ENCODE assay signal across 25 cellular contexts in the genomic region with DNA sequence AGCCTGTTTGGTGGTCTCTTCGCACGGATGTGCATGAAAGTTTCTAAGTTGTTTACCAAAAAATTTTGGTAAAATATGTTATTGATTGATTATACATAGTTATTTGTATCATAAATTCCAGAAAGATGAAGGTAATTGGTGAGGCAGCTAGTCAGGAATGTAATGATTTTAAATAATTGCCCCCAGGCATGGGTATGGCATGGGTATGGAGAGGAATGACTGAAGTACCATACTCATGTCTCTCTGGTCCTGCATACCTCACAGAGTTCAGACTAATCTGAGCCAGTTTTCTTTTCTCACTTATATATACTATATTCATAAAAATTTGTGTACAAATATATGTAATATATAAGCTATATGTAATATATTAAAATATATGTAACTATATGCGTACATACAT.
"Had no signal": no experiment of that assay in that cellular context is flagged by ENCODE, and none has a peak within 500 bp of the region (broad histone marks: within the 10 kb centered on the region; RNA-seq: fewer than 3 reads in every experiment).

No MANE protein-coding gene starts in this region.

- H3K27ac ChIP-seq: breast epithelium, SJSA1 had no signal

- H3K9me3 Mint-ChIP-seq: activated T-cell treated with anti-CD3 and anti-CD28 coated beads, Interleukin-2, amount 50 U/mL, for 24 hours had no signal

- H3K4me3 ChIP-seq: breast epithelium, SJSA1 had no signal

- DNase-seq: activated CD4-positive, alpha-beta T cell treated with anti-CD3 and anti-CD28 coated beads for 48 hours; activated CD4-positive, alpha-beta T cell treated with anti-CD3 and anti-CD28 coated beads, Interleukin-2, amount 50 U/mL, for 48 hours; activated CD4-positive, CD25-positive, alpha-beta regulatory T cell treated with anti-CD3 and anti-CD28 coated beads, Interleukin-2, amount 50 U/mL, for 72 hours; activated CD8-positive, alpha-beta memory T cell treated with anti-CD3 and anti-CD28 coated beads, Interleukin-2, amount 10 ng/mL, durations not matched to agents 7 days and 5 days; activated effector memory CD4-positive, alpha-beta T cell treated with Interleukin-2 at 50 U/mL for 16 hours; activated naive CD4-positive, alpha-beta T cell; activated T-cell treated with anti-CD3 and anti-CD28 coated beads, Interleukin-2, amount 50 U/mL, for 24 hours; aorta; caudate nucleus; KG1; NCI-H1048; NCI-H146; NCI-H187 treated with DMSO at 0.1 percent for 48 hours; NCI-H345; NCI-H510A; NCI-H526 treated with DMSO at 0.1 percent for 48 hours; NK-92 treated with Interleukin-12 subunit alpha and Interleukin-12 subunit beta, amount 100 ng/mL, for 24 hours; OCI-M1; SHP77; SW 1271 had no signal

- H3K36me3 ChIP-seq: breast epithelium, SJSA1 had no signal

- H3K9me3 ChIP-seq: breast epithelium, SJSA1 had no signal

- H3K27me3 ChIP-seq: breast epithelium, SJSA1 had no signal

- H3K27ac Mint-ChIP-seq: activated CD8-positive, alpha-beta memory T cell treated with anti-CD3 and anti-CD28 coated beads, Interleukin-2, amount 10 ng/mL, durations not matched to agents 7 days and 5 days; activated naive CD4-positive, alpha-beta T cell treated with anti-CD3 and anti-CD28 coated beads, Interleukin-2, amount 50 U/mL, for 24 hours; activated T-cell treated with anti-CD3 and anti-CD28 coated beads, Interleukin-2, amount 50 U/mL, for 24 hours; activated T-helper 1 cell treated with anti-CD3 and anti-CD28 coated beads, Interleukin-12 subunit alpha, Interleukin-12 subunit beta, Interleukin-2, Interleukin-4 antibody, amounts not matched to agents 30 ng/mL and 10 ng/mL and 1 ng/mL, durations not matched to agents 14 hours and 24 hours and 36 hours had no signal

- H3K4me3 Mint-ChIP-seq: activated CD8-positive, alpha-beta memory T cell treated with anti-CD3 and anti-CD28 coated beads, Interleukin-2, amount 10 ng/mL, durations not matched to agents 7 days and 5 days; activated naive CD4-positive, alpha-beta T cell treated with anti-CD3 and anti-CD28 coated beads, Interleukin-2, amount 50 U/mL, for 24 hours; activated T-cell treated with anti-CD3 and anti-CD28 coated beads, Interleukin-2, amount 50 U/mL, for 24 hours; activated T-helper 1 cell treated with anti-CD3 and anti-CD28 coated beads, Interleukin-12 subunit alpha, Interleukin-12 subunit beta, Interleukin-2, Interleukin-4 antibody, amounts not matched to agents 30 ng/mL and 10 ng/mL and 1 ng/mL, durations not matched to agents 14 hours and 24 hours and 36 hours had no signal

- H3K4me1 Mint-ChIP-seq: activated CD8-positive, alpha-beta memory T cell treated with anti-CD3 and anti-CD28 coated beads, Interleukin-2, amount 10 ng/mL, durations not matched to agents 7 days and 5 days; activated naive CD4-positive, alpha-beta T cell treated with anti-CD3 and anti-CD28 coated beads, Interleukin-2, amount 50 U/mL, for 24 hours had no signal

- ATAC-seq: activated CD8-positive, alpha-beta memory T cell treated with anti-CD3 and anti-CD28 coated beads, Interleukin-2, amount 10 ng/mL, durations not matched to agents 7 days and 5 days; SK-N-SH treated with all-trans-retinoic acid at 6 μM for 48 hours had no signal

- H3K4me1 ChIP-seq: breast epithelium, SJSA1 had no signal

- H3K36me3 Mint-ChIP-seq: activated CD8-positive, alpha-beta memory T cell treated with anti-CD3 and anti-CD28 coated beads, Interleukin-2, amount 10 ng/mL, durations not matched to agents 7 days and 5 days; activated naive CD4-positive, alpha-beta T cell treated with anti-CD3 and anti-CD28 coated beads, Interleukin-2, amount 50 U/mL, for 24 hours had no signal

- H3K27me3 Mint-ChIP-seq: activated CD8-positive, alpha-beta memory T cell treated with anti-CD3 and anti-CD28 coated beads, Interleukin-2, amount 10 ng/mL, durations not matched to agents 7 days and 5 days; activated naive CD4-positive, alpha-beta T cell treated with anti-CD3 and anti-CD28 coated beads, Interleukin-2, amount 50 U/mL, for 24 hours; activated T-cell treated with anti-CD3 and anti-CD28 coated beads, Interleukin-2, amount 50 U/mL, for 24 hours had no signal
